Comparison of ENCODE assay signal across 8 cellular contexts in genomic region chr3:37174532-37175126, GRCh38. TPM values are rescaled to one million over a fixed set of nuclear protein-coding genes. Genes with fewer than 3 reads are reported as not detected.
A peak's percentile ranks its signal among the peaks of the same experiment; 100 is the strongest.
DNase-seq lines count a peak whose midpoint lies in the region; ATAC-seq and TF ChIP-seq lines count a peak whose summit lies in the region.

TSS of gene LRRFIP2 (minus strand) at chr3:37174582. CDS start at chr3:37148983, 25,599 bp downstream.

- peak within 1 kb of the TSS; percentile 99 for H3K4me3 ChIP-seq in HL-60 (replicated peaks; ENCODE audit: insufficient read depth, low read length)

- intact Hi-C loops in cardiac septum (cut with DNase I) (loop anchor here (5.0 kb wide), 1 partner anchor 38 kb away; no protein-coding TSS in a partner anchor), posterior vena cava (cut with DNase I) (no loop called here)

- no peaks in the 10 kb centered on the region for H3K27me3 ChIP-seq in HL-60 (ENCODE audit: insufficient read depth, poor library complexity, severe bottlenecking)

- H3K4me3 Mint-ChIP-seq in activated CD8-positive, alpha-beta memory T cell treated with anti-CD3 and anti-CD28 coated beads, Interleukin-2, amount 10 ng/mL, durations not matched to agents 7 days and 5 days, result peak within 1 kb of the TSS; percentile 88
- peak within 1 kb of the TSS; percentile 92 for H3K4me3 Mint-ChIP-seq in activated naive CD4-positive, alpha-beta T cell treated with anti-CD3 and anti-CD28 coated beads, Interleukin-2, amount 10 ng/mL, durations not matched to agents 7 days and 5 days

- no peaks in the 10 kb centered on the region for H3K9me3 Mint-ChIP-seq in activated CD8-positive, alpha-beta memory T cell treated with anti-CD3 and anti-CD28 coated beads, Interleukin-2, amount 10 ng/mL, durations not matched to agents 7 days and 5 days (ENCODE audit: low read depth)
- no peaks in the 10 kb centered on the region for H3K9me3 Mint-ChIP-seq in activated naive CD4-positive, alpha-beta T cell treated with anti-CD3 and anti-CD28 coated beads, Interleukin-2, amount 10 ng/mL, durations not matched to agents 7 days and 5 days

- H3K36me3 Mint-ChIP-seq in activated CD8-positive, alpha-beta memory T cell treated with anti-CD3 and anti-CD28 coated beads, Interleukin-2, amount 10 ng/mL, durations not matched to agents 7 days and 5 days, result peaks cover 13% of the 10 kb centered on the region
- peaks cover 27% of the 10 kb centered on the region for H3K36me3 Mint-ChIP-seq in activated naive CD4-positive, alpha-beta T cell treated with anti-CD3 and anti-CD28 coated beads, Interleukin-2, amount 10 ng/mL, durations not matched to agents 7 days and 5 days

- peak; percentile 53 for DNase-seq in activated CD8-positive, alpha-beta memory T cell treated with anti-CD3 and anti-CD28 coated beads, Interleukin-2, amount 10 ng/mL, durations not matched to agents 7 days and 5 days
- DNase-seq in activated CD8-positive, alpha-beta memory T cell treated with anti-CD3 and anti-CD28 coated beads, Interleukin-2, amount 50 U/mL, for 48 hours, result no peak
- DNase-seq in HL-60 (ENCODE audit: low read depth in 1 of 2, low spot score in 1 of 2) (no peak), cardiac septum (ENCODE audit: low spot score) (no peak), posterior vena cava (ENCODE audit: low spot score) (no peak), GOT3 (lab: John Stamatoyannopoulos, UW) (no peak)
- DNase-seq in activated naive CD4-positive, alpha-beta T cell treated with anti-CD3 and anti-CD28 coated beads, Interleukin-2, amount 10 ng/mL, durations not matched to agents 7 days and 5 days, result no peak

- peaks cover 54% of the 10 kb centered on the region for H3K4me1 Mint-ChIP-seq in activated CD8-positive, alpha-beta memory T cell treated with anti-CD3 and anti-CD28 coated beads, Interleukin-2, amount 10 ng/mL, durations not matched to agents 7 days and 5 days
- peaks cover 48% of the 10 kb centered on the region for H3K4me1 Mint-ChIP-seq in activated naive CD4-positive, alpha-beta T cell treated with anti-CD3 and anti-CD28 coated beads, Interleukin-2, amount 10 ng/mL, durations not matched to agents 7 days and 5 days

- peak within 1 kb of the TSS; percentile 80 for H3K27ac Mint-ChIP-seq in activated CD8-positive, alpha-beta memory T cell treated with anti-CD3 and anti-CD28 coated beads, Interleukin-2, amount 10 ng/mL, durations not matched to agents 7 days and 5 days
- peak within 1 kb of the TSS; percentile 84 for H3K27ac Mint-ChIP-seq in activated naive CD4-positive, alpha-beta T cell treated with anti-CD3 and anti-CD28 coated beads, Interleukin-2, amount 10 ng/mL, durations not matched to agents 7 days and 5 days

- H3K27ac ChIP-seq in HL-60 (replicated peaks), result peak within 1 kb of the TSS; percentile 79

- H3K27me3 Mint-ChIP-seq in activated CD8-positive, alpha-beta memory T cell treated with anti-CD3 and anti-CD28 coated beads, Interleukin-2, amount 10 ng/mL, durations not matched to agents 7 days and 5 days, result no peaks in the 10 kb centered on the region
- no peaks in the 10 kb centered on the region for H3K27me3 Mint-ChIP-seq in activated naive CD4-positive, alpha-beta T cell treated with anti-CD3 and anti-CD28 coated beads, Interleukin-2, amount 10 ng/mL, durations not matched to agents 7 days and 5 days

- no peak for TF ChIP-seq CTCF in HL-60 (IDR thresholded peaks at IDR 0.05; ENCODE audit: insufficient read depth, low read length)

- CTCF ChIA-PET in activated CD8-positive, alpha-beta memory T cell treated with anti-CD3 and anti-CD28 coated beads, Interleukin-2, amount 10 ng/mL, durations not matched to agents 7 days and 5 days (lab: Charles Lee), result interaction anchor here (0.6 kb wide), 1 partner anchor 15 kb away, joined by 3 read pairs; no protein-coding TSS in a partner anchor
- CTCF ChIA-PET in activated naive CD4-positive, alpha-beta T cell treated with anti-CD3 and anti-CD28 coated beads, Interleukin-2, amount 10 ng/mL, durations not matched to agents 7 days and 5 days (lab: Charles Lee), result no interaction called here

- peak; percentile 30 for ATAC-seq in activated CD8-positive, alpha-beta memory T cell treated with anti-CD3 and anti-CD28 coated beads, Interleukin-2, amount 10 ng/mL, durations not matched to agents 7 days and 5 days
- ATAC-seq in GM21528 (IDR thresholded peaks at IDR 0.05; ENCODE audit: low FRiP score, unreplicated experiment), result no peak

RNA-seq across cellular contexts. Expression of gene LRRFIP2, which starts in this region (rescaled TPM):
- 10 to 100 TPM; 38.1 to 47.9 TPM for total RNA-seq in activated CD8-positive, alpha-beta memory T cell treated with anti-CD3 and anti-CD28 coated beads, Interleukin-2, amount 10 ng/mL, durations not matched to agents 7 days and 5 days
- total RNA-seq in cardiac septum, result 135 TPM
- 10 to 100 TPM; 48.0 to 57.2 TPM for total RNA-seq in posterior vena cava
